Comparison of ENCODE assay signal across 35 cellular contexts in the genomic region with DNA sequence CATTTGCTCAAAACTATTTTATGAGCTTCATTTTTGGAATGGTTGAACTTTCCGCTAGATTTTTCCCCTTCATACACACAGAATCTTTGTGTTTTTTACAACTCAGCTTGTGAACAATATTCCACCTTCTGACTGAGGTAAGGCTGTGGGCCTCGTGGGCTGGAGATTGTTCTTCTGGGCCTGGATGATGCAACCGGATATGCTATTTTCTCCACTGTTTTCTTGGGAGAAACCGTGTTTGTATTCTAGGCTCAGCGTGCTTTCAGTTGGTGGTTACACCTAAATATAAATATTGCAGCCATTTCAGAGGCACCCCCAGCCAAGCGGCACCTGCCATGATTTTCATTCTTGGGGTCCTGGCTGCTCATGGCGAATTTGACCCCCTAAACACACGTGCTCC. TPM values are rescaled to one million over a fixed set of nuclear protein-coding genes. Genes with fewer than 3 reads are reported as not detected.
"Had no signal": no experiment of that assay in that cellular context is flagged by ENCODE, and none has a peak within 500 bp of the region (broad histone marks: within the 10 kb centered on the region; RNA-seq: fewer than 3 reads in every experiment).

No MANE protein-coding gene starts in this region.

- H3K4me2 ChIP-seq: PC-9 had no signal

- H3K36me3 ChIP-seq: MG63, SJCRH30 had no signal

- H3K27me3 ChIP-seq: SJCRH30 had no signal

- H3K4me1 ChIP-seq: SJCRH30 had no signal

- H3K9me3 ChIP-seq: MG63, SJCRH30 had no signal

- H3K4me3 ChIP-seq: MG63, PC-9, SJCRH30, SK-N-MC had no signal

- H3K27ac ChIP-seq: PC-9, RWPE1, SJCRH30, SK-N-MC had no signal

- H2AFZ ChIP-seq: PC-9 had no signal

- ATAC-seq: Panc1, Right ventricle myocardium inferior, SK-N-SH treated with all-trans-retinoic acid at 6 μM for 48 hours had no signal

- FAIRE-seq: RCC 7860 had no signal

- DNase-seq: Kasumi-1, MG63, NCI-H1048, NCI-H1092 treated with DMSO at 0.1 percent for 48 hours, NCI-H1105 treated with DMSO at 0.1 percent for 48 hours, NCI-H1417, NCI-H1436, NCI-H146, NCI-H1694, NCI-H187, NCI-H1930, NCI-H2029 treated with DMSO at 0.1 percent for 48 hours, NCI-H2081 treated with DMSO at 0.1 percent for 48 hours, NCI-H2107, NCI-H2171, NCI-H226, NCI-H446 treated with DMSO at 0.1 percent for 48 hours, NCI-H510A, NCI-H524, NCI-H526, NCI-H69, NCI-H748 treated with DMSO at 0.1 percent for 48 hours, NCI-H82, SHP77, SIG-M5, SJCRH30 had no signal

RNA-seq across cellular contexts. Expression of a gene that starts 55.2 kb away (rescaled TPM):
- total RNA-seq: OCI-LY7, PC-9, RPMI7951 had no signal
